Comparison of ENCODE assay signal across 34 cellular contexts in the genomic region with DNA sequence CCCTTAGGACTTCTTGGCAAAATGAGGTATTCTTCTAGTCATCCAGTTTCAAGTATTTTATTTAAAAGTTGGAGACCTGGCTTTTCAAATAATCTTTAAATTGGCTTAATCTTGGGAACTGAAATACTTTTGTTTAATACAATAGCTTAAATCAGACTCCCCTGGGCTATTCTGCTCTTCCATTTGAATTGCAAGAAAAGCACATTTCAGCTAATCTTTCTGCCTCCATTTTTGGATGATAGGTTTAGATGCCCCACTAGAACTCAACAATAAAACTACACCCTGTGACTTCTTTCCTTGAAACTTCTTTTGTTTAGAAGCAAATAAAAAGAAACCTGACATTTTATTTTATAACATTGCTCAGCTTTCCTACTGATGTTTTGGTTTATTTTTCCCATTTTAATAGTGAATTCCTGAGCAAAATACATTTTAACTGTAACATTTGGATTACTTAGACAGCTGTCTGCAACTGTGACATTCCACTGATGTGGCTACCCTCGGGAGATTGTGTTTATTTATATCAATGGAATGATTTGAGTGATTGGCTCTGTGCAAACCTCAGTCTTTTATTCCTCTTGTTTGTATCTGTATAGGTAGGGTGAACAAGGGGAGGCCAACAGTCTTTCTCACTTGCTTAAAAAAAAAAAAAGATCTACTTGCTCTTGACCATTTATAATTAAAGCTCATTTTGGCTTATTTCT.
"Had no signal": no experiment of that assay in that cellular context is flagged by ENCODE, and none has a peak within 500 bp of the region (broad histone marks: within the 10 kb centered on the region; RNA-seq: fewer than 3 reads in every experiment).

No MANE protein-coding gene starts in this region.

- ATAC-seq: activated CD8-positive, alpha-beta T cell treated with anti-CD3 and anti-CD28 coated beads for 36 hours; activated T-cell treated with anti-CD3 and anti-CD28 coated beads, Interleukin-2, amount 50 U/mL, for 72 hours; activated T-helper 17 cell treated with anti-CD3 and anti-CD28 coated beads, Interleukin-2, amount 50 U/mL, for 72 hours; Panc1 had no signal

- DNase-seq: activated CD4-positive, alpha-beta T cell treated with anti-CD3 and anti-CD28 coated beads for 1 hour; activated CD4-positive, alpha-beta T cell treated with anti-CD3 and anti-CD28 coated beads, Interleukin-2, amount 10 ng/mL, durations not matched to agents 24 days and 14 days; activated CD4-positive, alpha-beta T cell treated with anti-CD3 and anti-CD28 coated beads, Interleukin-2, amount 50 U/mL, for 4 hours; activated CD4-positive, CD25-positive, alpha-beta regulatory T cell; activated CD8-positive, alpha-beta T cell treated with anti-CD3 and anti-CD28 coated beads for 36 hours; activated effector memory CD4-positive, alpha-beta T cell treated with anti-CD3 and anti-CD28 coated beads, Interleukin-2, amount 50 U/mL, for 16 hours; activated naive CD4-positive, alpha-beta T cell; activated naive CD4-positive, alpha-beta T cell treated with anti-CD3 and anti-CD28 coated beads, Interleukin-2, amount 50 U/mL, for 16 hours; activated naive CD8-positive, alpha-beta T cell treated with anti-CD3 and anti-CD28 coated beads for 36 hours; activated T-cell treated with anti-CD3 and anti-CD28 coated beads, Interleukin-2, amount 50 U/mL, for 1 hour; activated T-cell treated with anti-CD3 and anti-CD28 coated beads, Interleukin-2, amount 50 U/mL, for 72 hours; amniotic stem cell; MG63; NCI-H1048; NCI-H1105 treated with DMSO at 0.1 percent for 48 hours; NCI-H1436 treated with DMSO at 0.1 percent for 48 hours; NCI-H1694 treated with DMSO at 0.1 percent for 48 hours; NCI-H2029; NCI-H345; NCI-H524 treated with DMSO at 0.1 percent for 48 hours; RPMI8226; SHP77 treated with DMSO at 0.1 percent for 48 hours; SW 1271; T-helper 1 cell; T-helper 2 cell; T-helper 9 cell; WERI-Rb-1 had no signal

- H3K9me3 ChIP-seq: ascending aorta, MG63, SJSA1 had no signal

- H3K27me3 Mint-ChIP-seq: activated CD4-positive, alpha-beta T cell treated with anti-CD3 and anti-CD28 coated beads, Interleukin-2, amount 10 ng/mL, durations not matched to agents 24 days and 14 days; activated CD8-positive, alpha-beta T cell treated with anti-CD3 and anti-CD28 coated beads for 36 hours; activated naive CD8-positive, alpha-beta T cell treated with anti-CD3 and anti-CD28 coated beads for 36 hours; activated T-helper 17 cell treated with anti-CD3 and anti-CD28 coated beads, Interleukin-2, amount 50 U/mL, for 72 hours; central memory CD8-positive, alpha-beta T cell had no signal

- H3K4me3 Mint-ChIP-seq: activated CD4-positive, alpha-beta T cell treated with anti-CD3 and anti-CD28 coated beads, Interleukin-2, amount 10 ng/mL, durations not matched to agents 24 days and 14 days; activated CD8-positive, alpha-beta T cell treated with anti-CD3 and anti-CD28 coated beads for 36 hours; activated naive CD8-positive, alpha-beta T cell treated with anti-CD3 and anti-CD28 coated beads for 36 hours; activated T-cell treated with anti-CD3 and anti-CD28 coated beads, Interleukin-2, amount 50 U/mL, for 72 hours; activated T-helper 17 cell treated with anti-CD3 and anti-CD28 coated beads, Interleukin-2, amount 50 U/mL, for 72 hours; central memory CD8-positive, alpha-beta T cell had no signal

- H3K36me3 ChIP-seq: ascending aorta, cardiac muscle cell, MG63, SJSA1, WERI-Rb-1 had no signal

- H3K27me3 ChIP-seq: ascending aorta, cardiac muscle cell, MG63, SJSA1 had no signal

- H3K27ac Mint-ChIP-seq: activated CD4-positive, alpha-beta T cell treated with anti-CD3 and anti-CD28 coated beads, Interleukin-2, amount 10 ng/mL, durations not matched to agents 24 days and 14 days; activated CD8-positive, alpha-beta T cell treated with anti-CD3 and anti-CD28 coated beads for 36 hours; activated naive CD8-positive, alpha-beta T cell treated with anti-CD3 and anti-CD28 coated beads for 36 hours; activated T-cell treated with anti-CD3 and anti-CD28 coated beads, Interleukin-2, amount 50 U/mL, for 72 hours; activated T-helper 17 cell treated with anti-CD3 and anti-CD28 coated beads, Interleukin-2, amount 50 U/mL, for 72 hours had no signal

- H3K36me3 Mint-ChIP-seq: activated naive CD8-positive, alpha-beta T cell treated with anti-CD3 and anti-CD28 coated beads for 36 hours had no signal

- H3K4me1 ChIP-seq: ascending aorta, SJSA1 had no signal

- H3K4me1 Mint-ChIP-seq: activated CD4-positive, alpha-beta T cell treated with anti-CD3 and anti-CD28 coated beads, Interleukin-2, amount 10 ng/mL, durations not matched to agents 24 days and 14 days; activated naive CD8-positive, alpha-beta T cell treated with anti-CD3 and anti-CD28 coated beads for 36 hours; activated T-helper 17 cell treated with anti-CD3 and anti-CD28 coated beads, Interleukin-2, amount 50 U/mL, for 72 hours; central memory CD8-positive, alpha-beta T cell had no signal

- H3K27ac ChIP-seq: ascending aorta, cardiac muscle cell, KMS-11, SJSA1, WERI-Rb-1 had no signal

- H3K9ac ChIP-seq: KMS-11 had no signal

- H3K4me3 ChIP-seq: ascending aorta, cardiac muscle cell, MG63, SJSA1 had no signal

- H3K4me2 ChIP-seq: KMS-11 had no signal

- H3K9me3 Mint-ChIP-seq: activated CD4-positive, alpha-beta T cell treated with anti-CD3 and anti-CD28 coated beads, Interleukin-2, amount 10 ng/mL, durations not matched to agents 24 days and 14 days had no signal
